ENCODE assay signal across 27 cellular contexts in genomic region chr6:34596798-34597197, GRCh38. TPM values are rescaled to one million over a fixed set of nuclear protein-coding genes. Genes with fewer than 3 reads are reported as not detected.
DNase-seq lines count a peak whose midpoint lies in the region; ATAC-seq, FAIRE-seq and TF ChIP-seq lines count a peak whose summit lies in the region.
"Had no signal": no experiment of that assay in that cellular context is flagged by ENCODE, and none has a peak within 500 bp of the region (broad histone marks: within the 10 kb centered on the region; RNA-seq: fewer than 3 reads in every experiment).

No MANE protein-coding gene starts in this region.

- H3K4me1 ChIP-seq in HepG2 (ENCODE audit: insufficient read depth, low read length) (peaks cover 42% of the 10 kb centered on the region), right lobe of liver (peaks cover 0 to 24% (median 11%) of the 10 kb centered on the region in 4 donors), OCI-LY3 (ENCODE audit: low read length) (peaks cover 15% of the 10 kb centered on the region), tibial artery (peaks cover 4 to 62% (median 41%) of the 10 kb centered on the region in 4 donors), suprapubic skin (peaks cover 53% of the 10 kb centered on the region)
- H3K4me1 ChIP-seq in naive thymus-derived CD4-positive, alpha-beta T cell (ENCODE audit: control insufficient read depth in 2 of 2, insufficient read depth in 2 of 2, low read length in 2 of 2) = peaks cover 0 to 2% of the 10 kb centered on the region in 2 donors

- no peak overlapping the region for H3K9ac ChIP-seq in HepG2 (ENCODE audit: insufficient read depth, low read depth, low read length)
- H3K9ac ChIP-seq in OCI-LY3 (ENCODE audit: low read length) = no peak overlapping the region

- H3K27me3 Mint-ChIP-seq in naive thymus-derived CD4-positive, alpha-beta T cell = no peaks in the 10 kb centered on the region
- H3K27me3 Mint-ChIP-seq in endothelial cell (ENCODE audit: unreplicated experiment) = peaks cover 5% of the 10 kb centered on the region
- H3K27me3 Mint-ChIP-seq: activated CD4-positive, alpha-beta memory T cell treated with anti-CD3 and anti-CD28 coated beads for 36 hours had no signal

- intact Hi-C loops in HepG2 (cut with micrococcal nuclease; ENCODE audit: unreplicated experiment) (loop anchor here (5.0 kb wide), 1 partner anchor 34 kb away; no protein-coding TSS in a partner anchor), right lobe of liver (cut with DNase I) (no loop called here), tibial artery (cut with DNase I; ENCODE audit: low total_unique reads) (loop anchor here (10.0 kb wide), 1 partner anchor 162 kb away; no protein-coding TSS in a partner anchor)
- intact Hi-C loops in naive thymus-derived CD4-positive, alpha-beta T cell (cut with micrococcal nuclease) = no loop called here

- DNase-seq in HepG2 (ENCODE audit: low spot score) (no peak), right lobe of liver (no peak), tibial artery (no peak), suprapubic skin (ENCODE audit: low spot score in 2 of 2) (no peak), endothelial cell (ENCODE audit: low spot score) (no peak), NCI-H345 (lab: John Stamatoyannopoulos, UW) (no peak)
- no peak for DNase-seq in naive thymus-derived CD4-positive, alpha-beta T cell
- DNase-seq: activated CD4-positive, alpha-beta memory T cell treated with anti-CD3 and anti-CD28 coated beads for 36 hours; GOT3; hippocampal formation; left colon; NCI-H1105; NCI-H187 treated with DMSO at 0.1 percent for 48 hours; NCI-H2171 treated with DMSO at 0.1 percent for 48 hours; NCI-H526; NK-92 treated with Interleukin-12 subunit alpha and Interleukin-12 subunit beta, amount 100 ng/mL, for 24 hours; occipital lobe; PC-9; substantia nigra had no signal

- no peak for TF ChIP-seq POLR2A in HepG2 (IDR thresholded peaks at IDR 0.05; ENCODE audit: insufficient read depth in 1 of 2, low read depth in 2 of 2, low read length in 2 of 2)
- no peak for TF ChIP-seq POLR2A in right lobe of liver (IDR thresholded peaks at IDR 0.05)
- TF ChIP-seq POLR2A in suprapubic skin (IDR thresholded peaks at IDR 0.05) = no peak

- H3K79me2 ChIP-seq in HepG2 (ENCODE audit: insufficient read depth, low read length) = peaks cover 28% of the 10 kb centered on the region
- peaks cover 81% of the 10 kb centered on the region for H3K79me2 ChIP-seq in OCI-LY3 (ENCODE audit: low read length)

- 93% methylated on average over 1 of the region's 1 CpG for WGBS in HepG2 (ENCODE audit: low lambda C conversion rate)
- 59% methylated on average over 1 of the region's 1 CpG for WGBS in right lobe of liver (ENCODE audit: insufficient coverage, low coverage, low lambda C conversion rate, missing lambda C conversion rate)
- 84% methylated on average over 1 of the region's 1 CpG for WGBS in suprapubic skin

- BruUV-seq in HepG2 (replicated peaks; lab: Mats Ljungman, UMichigan) = no TSS peak

- no peak for FAIRE-seq in HepG2 (lab: Jason Lieb, UNC)

- peak overlapping the region in 5 of 9 donors; percentile 9 to 43 (median 12) for H3K27ac Mint-ChIP-seq in naive thymus-derived CD4-positive, alpha-beta T cell
- H3K27ac Mint-ChIP-seq in endothelial cell (ENCODE audit: unreplicated experiment) = no peak overlapping the region
- H3K27ac Mint-ChIP-seq: activated CD4-positive, alpha-beta memory T cell treated with anti-CD3 and anti-CD28 coated beads for 36 hours had no signal

- H3K36me3 ChIP-seq in HepG2 (replicated peaks in 1 of 2; ENCODE audit: control insufficient read depth in 1 of 2, insufficient read depth in 2 of 2, low read length in 2 of 2) (peaks cover 9 to 22% of the 10 kb centered on the region in 2 experiments), right lobe of liver (peaks cover 0 to 2% (median 0%) of the 10 kb centered on the region in 4 donors), OCI-LY3 (replicated peaks; ENCODE audit: low read depth, low read length) (no peaks in the 10 kb centered on the region), tibial artery (no peaks in the 10 kb centered on the region), suprapubic skin (peaks cover 2% of the 10 kb centered on the region)
- H3K36me3 ChIP-seq in naive thymus-derived CD4-positive, alpha-beta T cell (ENCODE audit: control insufficient read depth in 2 of 3, insufficient read depth in 3 of 3, low read length in 3 of 3) = peaks cover 0 to 4% (median 0%) of the 10 kb centered on the region in 3 experiments

- H3K27me3 ChIP-seq in HepG2 (ENCODE audit: control insufficient read depth in 1 of 2, insufficient read depth in 2 of 2, low read length in 2 of 2) (no peaks in the 10 kb centered on the region), right lobe of liver (no peaks in the 10 kb centered on the region), OCI-LY3 (ENCODE audit: low read depth, low read length) (no peaks in the 10 kb centered on the region), tibial artery (no peaks in the 10 kb centered on the region), suprapubic skin (no peaks in the 10 kb centered on the region)
- H3K27me3 ChIP-seq in naive thymus-derived CD4-positive, alpha-beta T cell (ENCODE audit: control insufficient read depth in 2 of 2, insufficient read depth in 2 of 2, low read length in 2 of 2) = no peaks in the 10 kb centered on the region
- H3K27me3 ChIP-seq: gastroesophageal sphincter had no signal

- H3K27ac ChIP-seq in HepG2 (ENCODE audit: extremely low read length, insufficient read depth, low read length) (no peak overlapping the region), right lobe of liver (no peak overlapping the region), OCI-LY3 (ENCODE audit: low read length) (no peak overlapping the region), tibial artery (peak overlapping the region; percentile 55 to 66), suprapubic skin (no peak overlapping the region)
- no peak overlapping the region for H3K27ac ChIP-seq in naive thymus-derived CD4-positive, alpha-beta T cell (ENCODE audit: low read depth, low read length)

- H4K20me1 ChIP-seq in HepG2 (ENCODE audit: insufficient read depth, low read length) (peaks cover 31% of the 10 kb centered on the region), OCI-LY3 (ENCODE audit: insufficient read depth, low read length) (peaks cover 78% of the 10 kb centered on the region)

- no peak overlapping the region for H3K4me2 ChIP-seq in HepG2 (ENCODE audit: low read depth, low read length)
- H3K4me2 ChIP-seq in OCI-LY3 (ENCODE audit: low read length) = peak overlapping the region; percentile 43
- H3K4me2 ChIP-seq: PC-9 had no signal

- H3K9me3 ChIP-seq in HepG2 (ENCODE audit: low read length) (no peaks in the 10 kb centered on the region), right lobe of liver (no peaks in the 10 kb centered on the region), OCI-LY3 (ENCODE audit: insufficient read depth, low read length) (no peaks in the 10 kb centered on the region), tibial artery (no peaks in the 10 kb centered on the region), suprapubic skin (no peaks in the 10 kb centered on the region)
- H3K9me3 ChIP-seq in naive thymus-derived CD4-positive, alpha-beta T cell (ENCODE audit: control insufficient read depth in 2 of 3, low read length in 3 of 3) = no peaks in the 10 kb centered on the region
- H3K9me3 ChIP-seq: gastroesophageal sphincter had no signal

- TF ChIP-seq EP300 in HepG2 (IDR thresholded peaks at IDR 0.05; ENCODE audit: low read depth in 2 of 2, low read length in 2 of 2) (no peak), HepG2 (CRISPR knock-in tag; IDR thresholded peaks at IDR 0.05; ENCODE audit: borderline replicate concordance) (no peak), suprapubic skin (IDR thresholded peaks at IDR 0.05) (no peak)

- H3K36me3 Mint-ChIP-seq in naive thymus-derived CD4-positive, alpha-beta T cell = peaks cover 0 to 16% (median 5%) of the 10 kb centered on the region in 5 donors
- H3K36me3 Mint-ChIP-seq in endothelial cell (ENCODE audit: low read depth, unreplicated experiment) = peaks cover 3% of the 10 kb centered on the region
- H3K36me3 Mint-ChIP-seq: activated CD4-positive, alpha-beta memory T cell treated with anti-CD3 and anti-CD28 coated beads for 36 hours had no signal

- no peaks in the 10 kb centered on the region for H3K9me3 Mint-ChIP-seq in naive thymus-derived CD4-positive, alpha-beta T cell
- no peaks in the 10 kb centered on the region for H3K9me3 Mint-ChIP-seq in endothelial cell (ENCODE audit: unreplicated experiment)
- H3K9me3 Mint-ChIP-seq: activated CD4-positive, alpha-beta memory T cell treated with anti-CD3 and anti-CD28 coated beads for 36 hours had no signal

- no peak for TF ChIP-seq RAD21 in HepG2 (CRISPR knock-in tag; IDR thresholded peaks at IDR 0.05)

- POLR2A ChIA-PET in HepG2 (lab: Yijun Ruan, JAX) = interaction anchor here (0.8 kb wide), 1 partner anchor 13 kb away, joined by 3 read pairs; no protein-coding TSS in a partner anchor
- POLR2A ChIA-PET in naive thymus-derived CD4-positive, alpha-beta T cell (lab: Charles Lee) = no interaction called here

- H3K4me1 Mint-ChIP-seq in naive thymus-derived CD4-positive, alpha-beta T cell = peaks cover 5 to 80% (median 58%) of the 10 kb centered on the region in 7 donors
- peaks cover 7% of the 10 kb centered on the region for H3K4me1 Mint-ChIP-seq in endothelial cell (ENCODE audit: unreplicated experiment)

- H2AFZ ChIP-seq in HepG2 (ENCODE audit: low read length) (no peak overlapping the region), OCI-LY3 (ENCODE audit: low read depth, low read length) (no peak overlapping the region)
- H2AFZ ChIP-seq: PC-9 had no signal

- no peak overlapping the region for H3K4me3 ChIP-seq in HepG2 (replicated peaks in 1 of 3; ENCODE audit: insufficient read depth in 1 of 3, low read depth in 2 of 3, low read length in 3 of 3)
- H3K4me3 ChIP-seq in right lobe of liver = no peak overlapping the region
- no peak overlapping the region for H3K4me3 ChIP-seq in OCI-LY3 (ENCODE audit: low read length)
- no peak overlapping the region for H3K4me3 ChIP-seq in naive thymus-derived CD4-positive, alpha-beta T cell (ENCODE audit: low read length)
- H3K4me3 ChIP-seq in tibial artery = no peak overlapping the region
- no peak overlapping the region for H3K4me3 ChIP-seq in suprapubic skin
- H3K4me3 ChIP-seq: gastroesophageal sphincter, PC-9 had no signal

- in situ Hi-C loops in HepG2 (cut with HindIII; ENCODE audit: extremely low pct_ligation_motif_present, low pct_unique_long_range_greater_than_20kb) = no loop called here

- CTCF ChIA-PET in HepG2 (lab: Yijun Ruan, JAX; ENCODE audit: low intra/inter-chr PET ratio, low total read pairs) = no interaction called here
- CTCF ChIA-PET in naive thymus-derived CD4-positive, alpha-beta T cell (lab: Charles Lee) = interaction anchor here (1.4 kb wide), 1 partner anchor 12 kb away, joined by 7 read pairs; no protein-coding TSS in a partner anchor

- H3K4me3 Mint-ChIP-seq in naive thymus-derived CD4-positive, alpha-beta T cell = peak overlapping the region in 1 of 10 donors; percentile 21
- H3K4me3 Mint-ChIP-seq in endothelial cell (ENCODE audit: unreplicated experiment) = no peak overlapping the region
- H3K4me3 Mint-ChIP-seq: activated CD4-positive, alpha-beta memory T cell treated with anti-CD3 and anti-CD28 coated beads for 36 hours had no signal

- TF ChIP-seq CTCF in HepG2 (CRISPR knock-in tag; IDR thresholded peaks at IDR 0.05) (no peak), right lobe of liver (IDR thresholded peaks at IDR 0.05) (no peak), OCI-LY3 (IDR thresholded peaks at IDR 0.05; ENCODE audit: low read depth, low read length) (no peak), tibial artery (IDR thresholded peaks at IDR 0.05) (no peak), suprapubic skin (IDR thresholded peaks at IDR 0.05) (no peak), endothelial cell (IDR thresholded peaks at IDR 0.05; ENCODE audit: unreplicated experiment) (no peak)

- ATAC-seq in HepG2 (no peak), right lobe of liver (no peak)
- no peak for ATAC-seq in naive thymus-derived CD4-positive, alpha-beta T cell
- ATAC-seq: gastroesophageal sphincter, Right ventricle myocardium inferior had no signal

RNA-seq across cellular contexts. Expression of gene SPDEF, which starts 40.7 kb away (rescaled TPM):
- total RNA-seq in HepG2 (2016; rRNA removed; fragmentation: Illumina TruSeq; extraction: Trizol) (not detected in 2 replicates), right lobe of liver (not detected), suprapubic skin (10 to 100 TPM; 25.0 to 45.9 (median 32.3) TPM), endothelial cell (ENCODE audit: unreplicated experiment) (not detected)
- total RNA-seq in HepG2 (2016; cell fraction: cytosol; rRNA removed; fragmentation: Illumina TruSeq; extraction: Trizol; ENCODE audit: low read depth) = not detected in 2 replicates
- not detected in 2 replicates for total RNA-seq in HepG2 (2016; cell fraction: insoluble cytoplasmic fraction; rRNA removed; fragmentation: Illumina TruSeq; extraction: Trizol)
- total RNA-seq in HepG2 (2016; cell fraction: membrane; rRNA removed; fragmentation: Illumina TruSeq; extraction: Trizol) = not detected in 2 replicates
- not detected in 2 replicates for total RNA-seq in HepG2 (2016; cell fraction: nucleus; rRNA removed; fragmentation: Illumina TruSeq; extraction: Trizol)
- 0.03 TPM in 1 of 2 replicates, not detected in the other for polyA plus RNA-seq in HepG2 (2011; rRNA removed)
- not detected in 2 replicates for polyA plus RNA-seq in HepG2 (2011; cell fraction: cytosol; rRNA removed)
- 0.07 and 0.08 TPM in 2 replicates for polyA plus RNA-seq in HepG2 (2011; cell fraction: nucleus; rRNA removed)
- polyA plus RNA-seq in HepG2 (2012) = not detected in 2 replicates
- polyA plus RNA-seq in HepG2 (2016; cell fraction: cytosol; fragmentation: Illumina TruSeq; extraction: Trizol; ENCODE audit: low read depth) = not detected in 2 replicates
- not detected in 2 replicates for polyA plus RNA-seq in HepG2 (2016; cell fraction: insoluble cytoplasmic fraction; fragmentation: Illumina TruSeq; extraction: Trizol; ENCODE audit: low read depth)
- not detected in 2 replicates for polyA plus RNA-seq in HepG2 (2016; cell fraction: membrane; fragmentation: Illumina TruSeq; extraction: Trizol; ENCODE audit: low read depth)
- not detected in 2 replicates for polyA plus RNA-seq in HepG2 (2016; cell fraction: nucleus; fragmentation: Illumina TruSeq; extraction: Trizol; ENCODE audit: insufficient read depth, low read depth)
- not detected in 2 replicates for polyA minus RNA-seq in HepG2 (2011; rRNA and poly(A)+ RNA removed; ENCODE audit: low replicate concordance)
- not detected in 2 replicates for polyA minus RNA-seq in HepG2 (2011; cell fraction: cytosol; rRNA and poly(A)+ RNA removed)
- polyA minus RNA-seq in HepG2 (2011; cell fraction: nucleus; rRNA and poly(A)+ RNA removed) = not detected in 2 replicates
- total RNA-seq in naive thymus-derived CD4-positive, alpha-beta T cell = under 1 TPM in 2 of 5 experiments, not detected in 3; 0.39 to 0.40 TPM
- polyA plus RNA-seq in naive thymus-derived CD4-positive, alpha-beta T cell = not detected
- total RNA-seq: Daoy, dermis microvascular lymphatic vessel endothelial cell, M059J, occipital lobe, pulmonary artery endothelial cell, Right ventricle myocardium inferior, skeletal muscle tissue had no signal

Comparison
In these comparisons a context has a peak if more than half of its experiments do, and no peak if none do; other contexts are left out.
1. intact Hi-C loops: an anchor here in HepG2 (5.0 kb wide) and tibial artery (10.0 kb wide); none called in right lobe of liver and naive thymus-derived CD4-positive, alpha-beta T cell.
2. H3K27ac ChIP-seq: peak in tibial artery (2 of 2); none in HepG2 (single experiment), right lobe of liver (0 of 3), OCI-LY3 (single experiment), naive thymus-derived CD4-positive, alpha-beta T cell (single experiment) and suprapubic skin (single experiment).
3. RNA of gene SPDEF, which starts 40.7 kb away (total RNA-seq): 25.0 to 45.9 TPM in suprapubic skin; 0.39 to 0.40 TPM in naive thymus-derived CD4-positive, alpha-beta T cell, not detected in endothelial cell (single experiment), not detected in HepG2 and not detected in right lobe of liver; every median in the first group is over 10 times any median in the second.